Comparison of ENCODE assay signal across 21 cellular contexts in the genomic region with DNA sequence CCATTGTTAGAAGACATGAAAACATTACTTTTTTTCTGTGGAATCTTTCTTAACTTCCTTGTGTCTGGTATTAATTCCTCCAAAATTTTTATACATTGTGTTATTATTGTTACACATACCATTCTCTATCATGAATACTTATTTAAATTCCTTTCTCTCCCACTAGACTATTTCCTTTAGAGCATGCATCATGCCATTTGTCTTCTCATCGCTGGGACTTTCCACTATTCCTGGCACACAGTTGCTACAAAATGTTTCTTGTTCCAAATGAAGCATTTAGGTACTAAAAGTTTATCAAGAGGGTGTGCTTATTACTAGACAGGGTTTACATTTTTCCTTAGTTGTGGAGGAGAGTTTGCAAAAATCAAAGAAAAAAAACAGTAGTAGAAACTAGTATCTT.
A peak's percentile ranks its signal among the peaks of the same experiment; 100 is the strongest.
DNase-seq lines count a peak whose midpoint lies in the region; TF ChIP-seq lines count a peak whose summit lies in the region.
"Had no signal": no experiment of that assay in that cellular context is flagged by ENCODE, and none has a peak within 500 bp of the region (broad histone marks: within the 10 kb centered on the region; RNA-seq: fewer than 3 reads in every experiment).

No MANE protein-coding gene starts in this region.

- peak overlapping the region; percentile 96 for H3K27ac Mint-ChIP-seq in chondrocyte (ENCODE audit: unreplicated experiment)
- H3K27ac Mint-ChIP-seq: activated CD8-positive, alpha-beta T cell treated with anti-CD3 and anti-CD28 coated beads for 36 hours; activated naive CD4-positive, alpha-beta T cell treated with anti-CD3 and anti-CD28 coated beads, Interleukin-2, amount 50 U/mL, for 24 hours; CD14-positive monocyte; H9; naive thymus-derived CD4-positive, alpha-beta T cell; progenitor cell of endocrine pancreas; T-helper 1 cell treated with Interleukin-12 subunit alpha and Interleukin-12 subunit beta and Interleukin-4 antibody, amounts not matched to agents 30 μg/mL and 1 μg/mL, for 36 hours; type B pancreatic cell had no signal

- DNase-seq in HS-27A (ENCODE audit: low read depth) (peak; percentile 57), chondrocyte (ENCODE audit: low spot score) (no peak), kidney tubule cell (ENCODE audit: low spot score) (peak; percentile 5), SW 1271 (lab: John Stamatoyannopoulos, UW) (no peak), NCI-H2081 treated with DMSO at 0.1 percent for 48 hours (lab: John Stamatoyannopoulos, UW) (no peak)
- no peak for DNase-seq in effector CD4-positive, alpha-beta T cell
- no peak for DNase-seq in activated CD8-positive, alpha-beta memory T cell treated with anti-CD3 and anti-CD28 coated beads for 24 hours
- DNase-seq: activated CD8-positive, alpha-beta T cell treated with anti-CD3 and anti-CD28 coated beads for 36 hours; activated T-cell treated with anti-CD3 and anti-CD28 coated beads, Interleukin-2, amount 50 U/mL, for 48 hours; esophagus squamous epithelium; H9; naive thymus-derived CD4-positive, alpha-beta T cell; NCI-H1694; stimulated activated CD4-positive, alpha-beta T cell treated with anti-CD3 and anti-CD28 coated beads, Interleukin-15, amount 100 ng/mL, for 24 hours; stimulated activated naive CD4-positive, alpha-beta T cell treated with Interleukin-2 at 50 U/mL for 16 hours; WERI-Rb-1 had no signal

- peaks cover 74% of the 10 kb centered on the region for H3K4me1 Mint-ChIP-seq in chondrocyte (ENCODE audit: low read depth)
- H3K4me1 Mint-ChIP-seq: activated naive CD4-positive, alpha-beta T cell treated with anti-CD3 and anti-CD28 coated beads, Interleukin-2, amount 50 U/mL, for 24 hours; CD14-positive monocyte; H9; naive thymus-derived CD4-positive, alpha-beta T cell had no signal

- H3K9me3 Mint-ChIP-seq in chondrocyte (ENCODE audit: low read depth) = no peaks in the 10 kb centered on the region
- H3K9me3 Mint-ChIP-seq: activated CD8-positive, alpha-beta T cell treated with anti-CD3 and anti-CD28 coated beads for 36 hours; activated naive CD4-positive, alpha-beta T cell treated with anti-CD3 and anti-CD28 coated beads, Interleukin-2, amount 50 U/mL, for 24 hours; H9; naive thymus-derived CD4-positive, alpha-beta T cell; T-helper 1 cell treated with Interleukin-12 subunit alpha and Interleukin-12 subunit beta and Interleukin-4 antibody, amounts not matched to agents 30 μg/mL and 1 μg/mL, for 36 hours; type B pancreatic cell had no signal

- no peak for TF ChIP-seq CTCF in chondrocyte (IDR thresholded peaks at IDR 0.05)

- H3K36me3 Mint-ChIP-seq in chondrocyte (ENCODE audit: low read depth) = no peaks in the 10 kb centered on the region
- H3K36me3 Mint-ChIP-seq: activated naive CD4-positive, alpha-beta T cell treated with anti-CD3 and anti-CD28 coated beads, Interleukin-2, amount 50 U/mL, for 24 hours; CD14-positive monocyte; naive thymus-derived CD4-positive, alpha-beta T cell; type B pancreatic cell had no signal

- H3K27me3 Mint-ChIP-seq in chondrocyte (ENCODE audit: low read depth) = no peaks in the 10 kb centered on the region
- H3K27me3 Mint-ChIP-seq: activated CD8-positive, alpha-beta T cell treated with anti-CD3 and anti-CD28 coated beads for 36 hours; activated naive CD4-positive, alpha-beta T cell treated with anti-CD3 and anti-CD28 coated beads, Interleukin-2, amount 50 U/mL, for 24 hours; progenitor cell of endocrine pancreas; type B pancreatic cell had no signal

- H3K4me3 Mint-ChIP-seq in chondrocyte (ENCODE audit: unreplicated experiment) = no peak overlapping the region
- H3K4me3 Mint-ChIP-seq: activated CD8-positive, alpha-beta T cell treated with anti-CD3 and anti-CD28 coated beads for 36 hours; activated naive CD4-positive, alpha-beta T cell treated with anti-CD3 and anti-CD28 coated beads, Interleukin-2, amount 50 U/mL, for 24 hours; CD14-positive monocyte; H9; naive thymus-derived CD4-positive, alpha-beta T cell; T-helper 1 cell treated with Interleukin-12 subunit alpha and Interleukin-12 subunit beta and Interleukin-4 antibody, amounts not matched to agents 30 μg/mL and 1 μg/mL, for 36 hours; type B pancreatic cell had no signal

Comparison
In these comparisons a context has a peak if more than half of its experiments do, and no peak if none do; other contexts are left out.
1. DNase-seq: peak in HS-27A (single experiment) and kidney tubule cell (single experiment); none in chondrocyte (single experiment), SW 1271 (0 of 2), NCI-H2081 treated with DMSO at 0.1 percent for 48 hours (single experiment), effector CD4-positive, alpha-beta T cell (single experiment) and activated CD8-positive, alpha-beta memory T cell treated with anti-CD3 and anti-CD28 coated beads for 24 hours (single experiment).